10 cellular contexts compared by ENCODE assay signal in genomic region chr12:52197371-52198231, GRCh38. TPM values are rescaled to one million over a fixed set of nuclear protein-coding genes. Genes with fewer than 3 reads are reported as not detected.
DNase-seq lines count a peak whose midpoint lies in the region; ATAC-seq and TF ChIP-seq lines count a peak whose summit lies in the region.
"Had no signal": no experiment of that assay in that cellular context is flagged by ENCODE, and none has a peak within 500 bp of the region (broad histone marks: within the 10 kb centered on the region; RNA-seq: fewer than 3 reads in every experiment).

No MANE protein-coding gene starts in this region.

- no peaks in the 10 kb centered on the region for H3K36me3 ChIP-seq in HEK293 (ENCODE audit: control insufficient read depth in 2 of 2, insufficient read depth in 1 of 2, low read length in 2 of 2)
- no peaks in the 10 kb centered on the region for H3K36me3 ChIP-seq in esophagus muscularis mucosa
- H3K36me3 ChIP-seq in gastrocnemius medialis, result no peaks in the 10 kb centered on the region

- no peak overlapping the region for H3K27ac ChIP-seq in HEK293 (ENCODE audit: extremely low read depth, low read depth, low read length)
- H3K27ac ChIP-seq in esophagus muscularis mucosa (replicated peaks in 1 of 4), result peak overlapping the region in 3 of 4 donors; percentile 28 to 35 (median 34)
- peak overlapping the region in 3 of 4 donors; percentile 24 to 58 (median 38) for H3K27ac ChIP-seq in gastrocnemius medialis

- in situ Hi-C loops in gastrocnemius medialis (cut with MboI; ENCODE audit: low sequenced_read_pairs in 4 of 4), result no loop called here

- 65% methylated on average over 10 of the region's 11 CpGs for WGBS in esophagus muscularis mucosa

- ATAC-seq in gastrocnemius medialis, result peak; percentile 69 to 79
- ATAC-seq in GM21723 (IDR thresholded peaks at IDR 0.05; ENCODE audit: unreplicated experiment), result no peak

- TF ChIP-seq CTCF in HEK293 (tag by site-specific recombination; IDR thresholded peaks at IDR 0.05), result no peak
- no peak for TF ChIP-seq CTCF in esophagus muscularis mucosa (IDR thresholded peaks at IDR 0.05)
- TF ChIP-seq CTCF in gastrocnemius medialis (IDR thresholded peaks at IDR 0.05 in 4 of 5, conservative IDR thresholded peaks at IDR 0.05 in 1 of 5), result no peak

- CTCF ChIA-PET in HEK293 (lab: Yijun Ruan, JAX), result interaction anchor here (1.4 kb wide), 1 partner anchor 15 kb away, joined by 3 read pairs; no protein-coding TSS in a partner anchor

- POLR2A ChIA-PET in HEK293 (lab: Yijun Ruan, JAX), result no interaction called here

- H3K27me3 ChIP-seq in esophagus muscularis mucosa, result no peaks in the 10 kb centered on the region
- no peaks in the 10 kb centered on the region for H3K27me3 ChIP-seq in gastrocnemius medialis

- no peak overlapping the region for H3K4me3 ChIP-seq in HEK293 (ENCODE audit: low read depth, low read length)
- no peak overlapping the region for H3K4me3 ChIP-seq in esophagus muscularis mucosa
- H3K4me3 ChIP-seq in gastrocnemius medialis, result no peak overlapping the region

- H3K4me1 ChIP-seq in HEK293 (ENCODE audit: control insufficient read depth, insufficient read depth, low read length), result no peaks in the 10 kb centered on the region
- peaks cover 35 to 51% (median 42%) of the 10 kb centered on the region in 4 donors for H3K4me1 ChIP-seq in esophagus muscularis mucosa
- H3K4me1 ChIP-seq in gastrocnemius medialis, result peaks cover 20 to 22% of the 10 kb centered on the region in 2 donors

- intact Hi-C loops in esophagus muscularis mucosa (cut with DNase I), result no loop called here
- intact Hi-C loops in gastrocnemius medialis (cut with DNase I; ENCODE audit: low total_unique reads), result no loop called here

- no peak for TF ChIP-seq EP300 in esophagus muscularis mucosa (IDR thresholded peaks at IDR 0.05)

- DNase-seq in NCI-H774 (lab: John Stamatoyannopoulos, UW) (peak; percentile 52), esophagus muscularis mucosa (ENCODE audit: extremely low spot score) (no peak), gastrocnemius medialis (peak; percentile 43 to 72), NCI-H1694 (lab: John Stamatoyannopoulos, UW) (no peak), activated gamma-delta T cell treated with Interleukin-2 at 50 U/mL for 16 hours (no peak)
- no peak for DNase-seq in activated CD4-positive, alpha-beta T cell treated with anti-CD3 and anti-CD28 coated beads, Interleukin-2, amount 50 U/mL, for 48 hours
- DNase-seq: activated CD4-positive, CD25-positive, alpha-beta regulatory T cell treated with anti-CD3 and anti-CD28 coated beads, Interleukin-2, amount 50 U/mL, for 72 hours; activated naive CD8-positive, alpha-beta T cell treated with anti-CD3 and anti-CD28 coated beads, Interleukin-2, amount 10 ng/mL, durations not matched to agents 7 days and 5 days had no signal

- H3K9me3 ChIP-seq in HEK293 (ENCODE audit: control insufficient read depth, insufficient read depth, low read depth, low read length) (no peaks in the 10 kb centered on the region), esophagus muscularis mucosa (no peaks in the 10 kb centered on the region), gastrocnemius medialis (no peaks in the 10 kb centered on the region)

- TF ChIP-seq POLR2A in esophagus muscularis mucosa (IDR thresholded peaks at IDR 0.05; ENCODE audit: low read depth) (no peak), gastrocnemius medialis (IDR thresholded peaks at IDR 0.05) (no peak)

TF ChIP-seq in HEK293, 187 proteins besides CTCF, POLR2A, EP300 and RAD21:
- TF ChIP-seq ZNF548 (tag by site-specific recombination; IDR thresholded peaks at IDR 0.05) (no peak), ZNF664 (tag by site-specific recombination; IDR thresholded peaks at IDR 0.05) (peak; percentile 94)

RNA-seq across cellular contexts. Expression of gene KRT80, which starts 5.8 kb away (rescaled TPM):
- total RNA-seq in esophagus muscularis mucosa (under 1 TPM in 1 of 4 donors, not detected in 3; 0.11 TPM), gastrocnemius medialis (under 1 TPM in 2 of 4 donors, not detected in 2; 0.13 to 0.26 TPM)
- total RNA-seq: activated naive CD8-positive, alpha-beta T cell treated with anti-CD3 and anti-CD28 coated beads, Interleukin-2, amount 10 ng/mL, durations not matched to agents 7 days and 5 days had no signal

RNA-seq across cellular contexts. Expression of gene KRT7, which starts 35.4 kb away (rescaled TPM):
- total RNA-seq in esophagus muscularis mucosa (1 to 10 TPM in 3 of 4 donors, under 1 TPM in 1; 0.83 to 8.4 (median 4.5) TPM), gastrocnemius medialis (1 to 10 TPM in 3 of 4 donors, under 1 TPM in 1; 0.39 to 4.4 (median 1.2) TPM)

Comparison
In these comparisons a context has a peak if more than half of its experiments do, and no peak if none do; other contexts are left out.
1. DNase-seq: peak in NCI-H774 (single experiment) and gastrocnemius medialis (2 of 2); none in esophagus muscularis mucosa (single experiment), NCI-H1694 (single experiment), activated gamma-delta T cell treated with Interleukin-2 at 50 U/mL for 16 hours (single experiment) and activated CD4-positive, alpha-beta T cell treated with anti-CD3 and anti-CD28 coated beads, Interleukin-2, amount 50 U/mL, for 48 hours (0 of 2).